14 cellular contexts compared by ENCODE assay signal in the genomic region with DNA sequence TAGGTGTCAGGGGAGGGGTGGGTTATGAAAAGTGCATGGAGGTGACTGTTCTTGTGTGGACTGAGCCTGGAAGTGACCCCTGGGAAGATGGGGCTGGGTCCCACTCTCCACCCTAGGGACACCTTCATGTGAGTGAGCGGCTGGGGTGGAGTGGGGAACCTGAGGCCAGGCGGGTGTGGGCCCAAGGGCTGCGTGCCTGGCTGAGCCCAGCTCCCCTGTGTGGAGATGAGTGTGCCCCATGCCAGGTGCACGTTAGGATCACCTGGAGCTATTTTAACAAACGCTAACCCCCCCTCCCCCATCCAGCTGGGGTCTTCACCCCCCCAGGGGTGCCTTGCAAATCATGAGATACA. TPM values are rescaled to one million over a fixed set of nuclear protein-coding genes. Genes with fewer than 3 reads are reported as not detected.
DNase-seq lines count a peak whose midpoint lies in the region; ATAC-seq and TF ChIP-seq lines count a peak whose summit lies in the region.
"Had no signal": no experiment of that assay in that cellular context is flagged by ENCODE, and none has a peak within 500 bp of the region (broad histone marks: within the 10 kb centered on the region; RNA-seq: fewer than 3 reads in every experiment).

No MANE protein-coding gene starts in this region.

- no peaks in the 10 kb centered on the region for H3K4me1 ChIP-seq in Peyer's patch
- H3K4me1 ChIP-seq: HAP-1 had no signal

- H3K36me3 Mint-ChIP-seq in immature natural killer cell, result peaks cover 32 to 54% (median 38%) of the 10 kb centered on the region in 3 donors
- peaks cover 13 to 25% of the 10 kb centered on the region in 2 donors for H3K36me3 Mint-ChIP-seq in stimulated activated naive B cell treated with anti-CD40 and anti-IgM and Interleukin-4, amounts not matched to agents 10 μg/mL and 1 μg/mL and 100 μg/mL, for 72 hours

- peaks cover 5 to 29% (median 25%) of the 10 kb centered on the region in 3 donors for H3K27me3 Mint-ChIP-seq in immature natural killer cell (ENCODE audit: low read depth in 3 of 3)
- H3K27me3 Mint-ChIP-seq in stimulated activated naive B cell treated with anti-CD40 and anti-IgM and Interleukin-4, amounts not matched to agents 10 μg/mL and 1 μg/mL and 100 μg/mL, for 72 hours, result no peaks in the 10 kb centered on the region

- TF ChIP-seq POLR2A in Peyer's patch (IDR thresholded peaks at IDR 0.05) (no peak), GM18505 (IDR thresholded peaks at IDR 0.05; ENCODE audit: borderline replicate concordance, extremely low read depth, insufficient read depth, insufficient read length) (no peak)

- no peaks in the 10 kb centered on the region for H3K27me3 ChIP-seq in Peyer's patch

- DNase-seq in cardiac septum (ENCODE audit: low spot score) (peak; percentile 50), left cardiac atrium (no peak), Peyer's patch (peak in 2 of 3 donors; percentile 40 to 41), immature natural killer cell (no peak), GM03348 (ENCODE audit: low spot score) (no peak)
- no peak for DNase-seq in stimulated activated naive B cell treated with anti-CD40 and anti-IgM and Interleukin-4, amounts not matched to agents 10 μg/mL and 1 μg/mL and 100 μg/mL, for 72 hours
- DNase-seq: NCI-H524 treated with DMSO at 0.1 percent for 48 hours had no signal

- H3K4me3 ChIP-seq in Peyer's patch, result no peak overlapping the region
- H3K4me3 ChIP-seq: GM23248, HAP-1 had no signal

- peaks cover 0 to 7% (median 0%) of the 10 kb centered on the region in 3 donors for H3K36me3 ChIP-seq in Peyer's patch
- H3K36me3 ChIP-seq: HAP-1 had no signal

- no peaks in the 10 kb centered on the region for H3K9me3 Mint-ChIP-seq in immature natural killer cell
- H3K9me3 Mint-ChIP-seq in stimulated activated naive B cell treated with anti-CD40 and anti-IgM and Interleukin-4, amounts not matched to agents 10 μg/mL and 1 μg/mL and 100 μg/mL, for 72 hours, result no peaks in the 10 kb centered on the region

- peaks cover 68 to 75% of the 10 kb centered on the region in 2 donors for H3K4me1 Mint-ChIP-seq in immature natural killer cell
- H3K4me1 Mint-ChIP-seq in stimulated activated naive B cell treated with anti-CD40 and anti-IgM and Interleukin-4, amounts not matched to agents 10 μg/mL and 1 μg/mL and 100 μg/mL, for 72 hours, result peaks cover 10 to 11% of the 10 kb centered on the region in 2 donors

- no peak for ATAC-seq in left cardiac atrium
- ATAC-seq in stimulated activated naive B cell treated with anti-CD40 and anti-IgM and Interleukin-4, amounts not matched to agents 10 μg/mL and 1 μg/mL and 100 μg/mL, for 72 hours (replicated peaks), result no peak
- ATAC-seq in GM18505 (IDR thresholded peaks at IDR 0.05; ENCODE audit: unreplicated experiment), result no peak
- ATAC-seq: PC-3 had no signal

- peak overlapping the region; percentile 61 to 97 (median 95) for H3K27ac Mint-ChIP-seq in immature natural killer cell
- H3K27ac Mint-ChIP-seq in stimulated activated naive B cell treated with anti-CD40 and anti-IgM and Interleukin-4, amounts not matched to agents 10 μg/mL and 1 μg/mL and 100 μg/mL, for 72 hours, result peak overlapping the region; percentile 37

- no peak overlapping the region for H3K27ac ChIP-seq in Peyer's patch
- H3K27ac ChIP-seq: GM23248, KMS-11 had no signal

- no peak overlapping the region for H3K4me3 Mint-ChIP-seq in immature natural killer cell
- H3K4me3 Mint-ChIP-seq in stimulated activated naive B cell treated with anti-CD40 and anti-IgM and Interleukin-4, amounts not matched to agents 10 μg/mL and 1 μg/mL and 100 μg/mL, for 72 hours, result no peak overlapping the region

- no peak for TF ChIP-seq CTCF in Peyer's patch (IDR thresholded peaks at IDR 0.05)

- intact Hi-C loops in cardiac septum (cut with DNase I) (no loop called here), left cardiac atrium (cut with DNase I) (loop anchor here in 1 of 2 donors (5.0 kb wide), 1 partner anchor 52 kb away; no protein-coding TSS in a partner anchor)

- no peaks in the 10 kb centered on the region for H3K9me3 ChIP-seq in Peyer's patch
- H3K9me3 ChIP-seq: HAP-1 had no signal

RNA-seq across cellular contexts. Expression of a gene that starts 26.5 kb away (rescaled TPM):
- total RNA-seq in cardiac septum (1.2 TPM), left cardiac atrium (1 to 10 TPM; 1.6 to 2.6 TPM), Peyer's patch (10 to 100 TPM; 11.5 to 75.1 (median 27.2) TPM)
- polyA plus RNA-seq in immature natural killer cell, result 100 to 1,000 TPM; 219 to 329 (median 246) TPM
- total RNA-seq: G401, GM23248, PC-3, SK-MEL-5 had no signal
- polyA plus RNA-seq: GM23248 had no signal

Comparison
In these comparisons a context has a peak if more than half of its experiments do, and no peak if none do; other contexts are left out.
1. DNase-seq: peak in cardiac septum (single experiment) and Peyer's patch (2 of 3); none in left cardiac atrium (single experiment), immature natural killer cell (0 of 3), stimulated activated naive B cell treated with anti-CD40 and anti-IgM and Interleukin-4, amounts not matched to agents 10 μg/mL and 1 μg/mL and 100 μg/mL, for 72 hours (single experiment) and GM03348 (single experiment).